ENCODE assay signal across 18 cellular contexts in the genomic region with DNA sequence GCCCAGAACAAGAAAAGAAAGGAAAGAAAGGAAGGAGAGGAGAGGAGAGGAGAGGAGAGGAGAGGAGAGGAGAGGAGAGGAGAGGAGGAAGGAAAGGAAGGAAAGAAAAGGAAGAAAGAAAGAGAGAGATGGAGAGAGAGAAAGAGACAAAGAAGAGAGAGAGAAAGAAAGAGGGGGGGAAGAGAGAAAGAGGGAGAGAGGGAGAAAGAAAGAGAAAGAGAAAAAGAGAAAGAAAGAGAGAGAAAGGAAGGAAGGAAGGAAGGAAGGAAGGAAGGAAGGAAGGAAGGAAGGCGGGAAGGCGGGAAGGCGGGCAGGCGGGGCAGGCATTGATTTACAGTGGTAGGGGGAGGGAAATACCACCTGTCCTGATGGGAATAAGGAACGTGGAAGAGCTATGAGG.
"Had no signal": no experiment of that assay in that cellular context is flagged by ENCODE, and none has a peak within 500 bp of the region (broad histone marks: within the 10 kb centered on the region; RNA-seq: fewer than 3 reads in every experiment).

No MANE protein-coding gene starts in this region.

- H3K4me1 Mint-ChIP-seq: naive B cell had no signal

- H3K36me3 ChIP-seq: left lung, lower lobe of right lung had no signal

- H3K27ac Mint-ChIP-seq: mesothelial cell of epicardium had no signal

- DNase-seq: dermis blood vessel endothelial cell; dorsolateral prefrontal cortex; effector CD4-positive, alpha-beta T cell; effector memory CD4-positive, alpha-beta T cell; foreskin keratinocyte; heart left ventricle; hippocampal formation; left cardiac atrium; left lung; left ventricle myocardium superior; lower lobe of right lung; mesenchymal stem cell; mucosa of descending colon; naive B cell had no signal

- H3K9me3 ChIP-seq: esophagus muscularis mucosa, gastroesophageal sphincter, heart left ventricle, left lung, lower lobe of right lung, mucosa of descending colon had no signal

- H3K4me3 Mint-ChIP-seq: mesothelial cell of epicardium, naive B cell had no signal

- H3K27me3 Mint-ChIP-seq: naive B cell had no signal

- H3K9me3 Mint-ChIP-seq: mesothelial cell of epicardium, naive B cell had no signal

- ATAC-seq: foreskin keratinocyte, gastroesophageal sphincter, heart left ventricle, left cardiac atrium, left lung, left ventricle myocardium superior, lower lobe of right lung, mucosa of descending colon had no signal

- H3K4me1 ChIP-seq: esophagus muscularis mucosa, foreskin keratinocyte, gastroesophageal sphincter, heart left ventricle, left lung, lower lobe of right lung had no signal

- H3K27ac ChIP-seq: coronary artery, dorsolateral prefrontal cortex, esophagus muscularis mucosa, foreskin keratinocyte, gastroesophageal sphincter, heart left ventricle, left lung, lower lobe of right lung had no signal

- H3K4me3 ChIP-seq: coronary artery, dorsolateral prefrontal cortex, esophagus muscularis mucosa, gastroesophageal sphincter, heart left ventricle, left lung, lower lobe of right lung, mucosa of descending colon had no signal
